12 cellular contexts compared by ENCODE assay signal in the genomic region with DNA sequence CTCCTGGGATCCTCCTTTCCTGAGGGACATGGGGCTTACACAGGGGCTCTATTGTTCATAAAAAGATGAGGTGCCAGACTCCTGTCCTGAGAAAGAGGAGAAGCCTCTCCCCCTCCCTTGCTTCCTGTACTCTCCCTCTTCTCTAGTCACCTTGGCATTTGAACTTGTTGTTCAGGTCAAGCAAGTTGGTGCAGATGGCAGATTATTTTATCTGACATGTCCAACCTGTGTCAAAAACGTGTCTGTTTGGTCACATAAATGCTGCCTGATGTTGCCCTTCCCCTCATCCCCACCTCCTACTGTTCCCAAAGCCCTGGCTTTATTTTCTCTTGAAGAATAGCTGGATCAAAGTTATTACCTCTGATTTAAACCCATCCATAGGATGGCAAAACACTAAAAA.
DNase-seq lines count a peak whose midpoint lies in the region; ATAC-seq, FAIRE-seq and TF ChIP-seq lines count a peak whose summit lies in the region.
"Had no signal": no experiment of that assay in that cellular context is flagged by ENCODE, and none has a peak within 500 bp of the region (broad histone marks: within the 10 kb centered on the region; RNA-seq: fewer than 3 reads in every experiment).

No MANE protein-coding gene starts in this region.

- no peaks in the 10 kb centered on the region for H3K36me3 ChIP-seq in ovary

- POLR2A ChIA-PET in A549 (lab: Yijun Ruan, JAX), result no interaction called here
- POLR2A ChIA-PET in CD4-positive, alpha-beta T cell (lab: Charles Lee), result no interaction called here
- POLR2A ChIA-PET in activated CD4-positive, alpha-beta memory T cell treated with anti-CD3 and anti-CD28 coated beads, Interleukin-2, amount 10 ng/mL, durations not matched to agents 7 days and 5 days (lab: Charles Lee), result no interaction called here

- H3K4me1 ChIP-seq in A549 (peaks cover 53% of the 10 kb centered on the region), ovary (ENCODE audit: insufficient read depth) (peaks cover 11% of the 10 kb centered on the region)

- H3K9me3 Mint-ChIP-seq in CD4-positive, alpha-beta T cell, result no peaks in the 10 kb centered on the region
- H3K9me3 Mint-ChIP-seq in activated CD4-positive, alpha-beta memory T cell treated with anti-CD3 and anti-CD28 coated beads, Interleukin-2, amount 10 ng/mL, durations not matched to agents 7 days and 5 days, result no peaks in the 10 kb centered on the region

- H3K4me3 ChIP-seq in A549 (no peak overlapping the region), ovary (no peak overlapping the region)

- TF ChIP-seq CTCF in A549 (IDR thresholded peaks at IDR 0.05) (no peak), ovary (IDR thresholded peaks at IDR 0.05) (no peak)
- TF ChIP-seq CTCF in CD4-positive, alpha-beta T cell (IDR thresholded peaks at IDR 0.05), result no peak

- CTCF ChIA-PET in A549 (lab: Yijun Ruan, JAX), result interaction anchor here (0.5 to 2.1 kb wide), 2 partner anchors 298 to 382 kb away, joined by 3 to 4 read pairs; no protein-coding TSS in a partner anchor
- CTCF ChIA-PET in CD4-positive, alpha-beta T cell (lab: Charles Lee), result no interaction called here
- CTCF ChIA-PET in activated CD4-positive, alpha-beta memory T cell treated with anti-CD3 and anti-CD28 coated beads, Interleukin-2, amount 10 ng/mL, durations not matched to agents 7 days and 5 days (lab: Charles Lee), result no interaction called here

- H3K4me3 Mint-ChIP-seq in CD4-positive, alpha-beta T cell, result no peak overlapping the region
- H3K4me3 Mint-ChIP-seq in activated CD4-positive, alpha-beta memory T cell treated with anti-CD3 and anti-CD28 coated beads, Interleukin-2, amount 10 ng/mL, durations not matched to agents 7 days and 5 days, result no peak overlapping the region
- H3K4me3 Mint-ChIP-seq: activated CD4-positive, alpha-beta T cell treated with anti-CD3 and anti-CD28 coated beads for 36 hours; activated naive CD8-positive, alpha-beta T cell had no signal

- no peak overlapping the region for H3K27ac Mint-ChIP-seq in CD4-positive, alpha-beta T cell
- H3K27ac Mint-ChIP-seq in activated CD4-positive, alpha-beta memory T cell treated with anti-CD3 and anti-CD28 coated beads, Interleukin-2, amount 10 ng/mL, durations not matched to agents 7 days and 5 days, result no peak overlapping the region
- H3K27ac Mint-ChIP-seq: activated CD4-positive, alpha-beta T cell treated with anti-CD3 and anti-CD28 coated beads for 36 hours; activated naive CD8-positive, alpha-beta T cell had no signal

- 52% methylated on average over 1 of the region's 1 CpG for WGBS in A549 (ENCODE audit: missing lambda C conversion rate)
- 25 to 37% (median 27%) methylated on average over 1 of the region's 1 CpG for WGBS in ovary, 3 donors

- no peak for DNase-seq in A549 (ENCODE audit: low read depth in 1 of 2, low spot score in 1 of 2)
- DNase-seq in NCI-H524 treated with DMSO at 0.1 percent for 48 hours (lab: John Stamatoyannopoulos, UW), result peak; percentile 24
- no peak for DNase-seq in epithelial cell of prostate (ENCODE audit: low read depth, low spot score)
- DNase-seq in ovary, result no peak
- DNase-seq in CD4-positive, alpha-beta T cell, result no peak
- DNase-seq in activated CD4-positive, alpha-beta memory T cell treated with anti-CD3 and anti-CD28 coated beads, Interleukin-2, amount 10 ng/mL, durations not matched to agents 7 days and 5 days, result no peak
- no peak for DNase-seq in activated effector memory CD4-positive, alpha-beta T cell treated with anti-CD3 and anti-CD28 coated beads, Interleukin-2, amount 50 U/mL, for 16 hours
- DNase-seq: activated CD4-positive, alpha-beta T cell treated with anti-CD3 and anti-CD28 coated beads for 36 hours; NCI-H2029; stimulated activated CD4-positive, alpha-beta T cell treated with anti-CD3 and anti-CD28 coated beads, Interleukin-15, amount 100 ng/mL, for 24 hours had no signal

- H3K36me3 Mint-ChIP-seq in CD4-positive, alpha-beta T cell (ENCODE audit: low read depth), result no peaks in the 10 kb centered on the region
- no peaks in the 10 kb centered on the region for H3K36me3 Mint-ChIP-seq in activated CD4-positive, alpha-beta memory T cell treated with anti-CD3 and anti-CD28 coated beads, Interleukin-2, amount 10 ng/mL, durations not matched to agents 7 days and 5 days (ENCODE audit: low read depth)
- H3K36me3 Mint-ChIP-seq: activated naive CD8-positive, alpha-beta T cell had no signal

- H3K27ac ChIP-seq in A549, result peak overlapping the region; percentile 84 to 88
- peak overlapping the region; percentile 100 for H3K27ac ChIP-seq in epithelial cell of prostate
- H3K27ac ChIP-seq in ovary, result peak overlapping the region; percentile 49 to 73
- H3K27ac ChIP-seq in CD4-positive, alpha-beta T cell (ENCODE audit: low read depth, low read length), result no peak overlapping the region

- TF ChIP-seq EP300 in A549 (IDR thresholded peaks at IDR 0.05), result no peak
- TF ChIP-seq EP300 in ovary (IDR thresholded peaks at IDR 0.05), result no peak

- intact Hi-C loops in ovary (cut with DNase I), result no loop called here
- intact Hi-C loops in CD4-positive, alpha-beta T cell (cut with DNase I, micrococcal nuclease), result no loop called here

- H3K27me3 ChIP-seq in ovary, result no peaks in the 10 kb centered on the region
- H3K27me3 ChIP-seq in CD4-positive, alpha-beta T cell (ENCODE audit: control insufficient read depth, insufficient read depth, low read length), result no peaks in the 10 kb centered on the region

- TF ChIP-seq POLR2A in A549 (IDR thresholded peaks at IDR 0.05; ENCODE audit: low read length), result no peak
- TF ChIP-seq POLR2A in ovary (IDR thresholded peaks at IDR 0.05), result no peak

- H3K9me3 ChIP-seq in A549, result no peaks in the 10 kb centered on the region
- no peaks in the 10 kb centered on the region for H3K9me3 ChIP-seq in ovary
- H3K9me3 ChIP-seq in CD4-positive, alpha-beta T cell (ENCODE audit: control insufficient read depth, low read length), result no peaks in the 10 kb centered on the region

- no peak for ATAC-seq in A549
- no peak for ATAC-seq in GM21515 (IDR thresholded peaks at IDR 0.05; ENCODE audit: unreplicated experiment)
- no peak for ATAC-seq in CD4-positive, alpha-beta T cell (ENCODE audit: poor library complexity)
- ATAC-seq: activated CD4-positive, alpha-beta T cell treated with anti-CD3 and anti-CD28 coated beads for 36 hours had no signal

- peak overlapping the region; percentile 58; the same call in 2 of the 3 replicates for H3K4me2 ChIP-seq in A549

- FAIRE-seq in A549 (lab: Jason Lieb, UNC), result no peak

- H3K27me3 Mint-ChIP-seq in CD4-positive, alpha-beta T cell, result peaks cover 13% of the 10 kb centered on the region
- H3K27me3 Mint-ChIP-seq in activated CD4-positive, alpha-beta memory T cell treated with anti-CD3 and anti-CD28 coated beads, Interleukin-2, amount 10 ng/mL, durations not matched to agents 7 days and 5 days, result peaks cover 14% of the 10 kb centered on the region

- H3K4me1 Mint-ChIP-seq in CD4-positive, alpha-beta T cell (ENCODE audit: low read depth), result no peaks in the 10 kb centered on the region
- H3K4me1 Mint-ChIP-seq in activated CD4-positive, alpha-beta memory T cell treated with anti-CD3 and anti-CD28 coated beads, Interleukin-2, amount 10 ng/mL, durations not matched to agents 7 days and 5 days, result no peaks in the 10 kb centered on the region
- H3K4me1 Mint-ChIP-seq: activated CD4-positive, alpha-beta T cell treated with anti-CD3 and anti-CD28 coated beads for 36 hours had no signal

- no peak for TF ChIP-seq RAD21 in A549 (conservative IDR thresholded peaks at IDR 0.05 in 1 of 2, IDR thresholded peaks at IDR 0.05 in 1 of 2)

TF ChIP-seq in A549, 52 proteins besides CTCF, POLR2A, EP300 and RAD21 (continues in another document):
- no peak for TF ChIP-seq CHD2 (IDR thresholded peaks at IDR 0.05; ENCODE audit: low read length, partially characterized antibody)
- TF ChIP-seq, protein P1, sequence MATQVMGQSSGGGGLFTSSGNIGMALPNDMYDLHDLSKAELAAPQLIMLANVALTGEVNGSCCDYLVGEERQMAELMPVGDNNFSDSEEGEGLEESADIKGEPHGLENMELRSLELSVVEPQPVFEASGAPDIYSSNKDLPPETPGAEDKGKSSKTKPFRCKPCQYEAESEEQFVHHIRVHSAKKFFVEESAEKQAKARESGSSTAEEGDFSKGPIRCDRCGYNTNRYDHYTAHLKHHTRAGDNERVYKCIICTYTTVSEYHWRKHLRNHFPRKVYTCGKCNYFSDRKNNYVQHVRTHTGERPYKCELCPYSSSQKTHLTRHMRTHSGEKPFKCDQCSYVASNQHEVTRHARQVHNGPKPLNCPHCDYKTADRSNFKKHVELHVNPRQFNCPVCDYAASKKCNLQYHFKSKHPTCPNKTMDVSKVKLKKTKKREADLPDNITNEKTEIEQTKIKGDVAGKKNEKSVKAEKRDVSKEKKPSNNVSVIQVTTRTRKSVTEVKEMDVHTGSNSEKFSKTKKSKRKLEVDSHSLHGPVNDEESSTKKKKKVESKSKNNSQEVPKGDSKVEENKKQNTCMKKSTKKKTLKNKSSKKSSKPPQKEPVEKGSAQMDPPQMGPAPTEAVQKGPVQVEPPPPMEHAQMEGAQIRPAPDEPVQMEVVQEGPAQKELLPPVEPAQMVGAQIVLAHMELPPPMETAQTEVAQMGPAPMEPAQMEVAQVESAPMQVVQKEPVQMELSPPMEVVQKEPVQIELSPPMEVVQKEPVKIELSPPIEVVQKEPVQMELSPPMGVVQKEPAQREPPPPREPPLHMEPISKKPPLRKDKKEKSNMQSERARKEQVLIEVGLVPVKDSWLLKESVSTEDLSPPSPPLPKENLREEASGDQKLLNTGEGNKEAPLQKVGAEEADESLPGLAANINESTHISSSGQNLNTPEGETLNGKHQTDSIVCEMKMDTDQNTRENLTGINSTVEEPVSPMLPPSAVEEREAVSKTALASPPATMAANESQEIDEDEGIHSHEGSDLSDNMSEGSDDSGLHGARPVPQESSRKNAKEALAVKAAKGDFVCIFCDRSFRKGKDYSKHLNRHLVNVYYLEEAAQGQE (IDR thresholded peaks at IDR 0.05), result no peak
- no peak for TF ChIP-seq PHF8 (IDR thresholded peaks at IDR 0.05; ENCODE audit: borderline replicate concordance, low read depth)
- no peak for TF ChIP-seq FOXS1 (CRISPR knock-in tag; IDR thresholded peaks at IDR 0.05)
- TF ChIP-seq TFCP2L1 (CRISPR knock-in tag; IDR thresholded peaks at IDR 0.05), result no peak
- no peak for TF ChIP-seq KDM5A (IDR thresholded peaks at IDR 0.05)
- TF ChIP-seq, protein P2, sequence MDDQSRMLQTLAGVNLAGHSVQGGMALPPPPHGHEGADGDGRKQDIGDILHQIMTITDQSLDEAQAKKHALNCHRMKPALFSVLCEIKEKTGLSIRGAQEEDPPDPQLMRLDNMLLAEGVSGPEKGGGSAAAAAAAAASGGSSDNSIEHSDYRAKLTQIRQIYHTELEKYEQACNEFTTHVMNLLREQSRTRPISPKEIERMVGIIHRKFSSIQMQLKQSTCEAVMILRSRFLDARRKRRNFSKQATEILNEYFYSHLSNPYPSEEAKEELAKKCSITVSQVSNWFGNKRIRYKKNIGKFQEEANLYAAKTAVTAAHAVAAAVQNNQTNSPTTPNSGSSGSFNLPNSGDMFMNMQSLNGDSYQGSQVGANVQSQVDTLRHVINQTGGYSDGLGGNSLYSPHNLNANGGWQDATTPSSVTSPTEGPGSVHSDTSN (IDR thresholded peaks at IDR 0.05), result no peak
- TF ChIP-seq NR3C1 (IDR thresholded peaks at IDR 0.05), result no peak
- TF ChIP-seq CEBPB (IDR thresholded peaks at IDR 0.05), result no peak
- no peak for TF ChIP-seq ZC3H11A (IDR thresholded peaks at IDR 0.05)
- no peak for TF ChIP-seq JUN (IDR thresholded peaks at IDR 0.05)
